Comparison of ENCODE assay signal across 1 cellular context in the genomic region with DNA sequence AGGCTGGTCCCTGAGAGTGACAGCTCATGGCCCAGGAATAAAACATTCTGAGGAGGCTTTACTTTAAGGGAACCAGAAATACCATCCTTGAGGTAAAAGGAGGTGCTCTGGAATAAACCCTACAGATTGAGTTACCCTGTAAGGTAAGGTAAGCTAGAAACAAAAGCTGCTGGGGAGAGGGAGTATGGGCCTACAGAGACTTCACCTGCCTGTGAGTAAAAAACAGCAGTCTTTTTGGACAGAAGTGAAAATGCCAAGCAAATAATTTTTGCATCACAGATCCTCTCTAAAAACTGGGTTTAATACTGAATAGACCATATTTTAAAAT.
TF ChIP-seq lines count a peak whose summit lies in the region.

No MANE protein-coding gene starts in this region.

TF ChIP-seq in GM23338, 12 proteins besides CTCF, POLR2A, EP300 and RAD21 (continued from another document):
- TF ChIP-seq, protein P1, sequence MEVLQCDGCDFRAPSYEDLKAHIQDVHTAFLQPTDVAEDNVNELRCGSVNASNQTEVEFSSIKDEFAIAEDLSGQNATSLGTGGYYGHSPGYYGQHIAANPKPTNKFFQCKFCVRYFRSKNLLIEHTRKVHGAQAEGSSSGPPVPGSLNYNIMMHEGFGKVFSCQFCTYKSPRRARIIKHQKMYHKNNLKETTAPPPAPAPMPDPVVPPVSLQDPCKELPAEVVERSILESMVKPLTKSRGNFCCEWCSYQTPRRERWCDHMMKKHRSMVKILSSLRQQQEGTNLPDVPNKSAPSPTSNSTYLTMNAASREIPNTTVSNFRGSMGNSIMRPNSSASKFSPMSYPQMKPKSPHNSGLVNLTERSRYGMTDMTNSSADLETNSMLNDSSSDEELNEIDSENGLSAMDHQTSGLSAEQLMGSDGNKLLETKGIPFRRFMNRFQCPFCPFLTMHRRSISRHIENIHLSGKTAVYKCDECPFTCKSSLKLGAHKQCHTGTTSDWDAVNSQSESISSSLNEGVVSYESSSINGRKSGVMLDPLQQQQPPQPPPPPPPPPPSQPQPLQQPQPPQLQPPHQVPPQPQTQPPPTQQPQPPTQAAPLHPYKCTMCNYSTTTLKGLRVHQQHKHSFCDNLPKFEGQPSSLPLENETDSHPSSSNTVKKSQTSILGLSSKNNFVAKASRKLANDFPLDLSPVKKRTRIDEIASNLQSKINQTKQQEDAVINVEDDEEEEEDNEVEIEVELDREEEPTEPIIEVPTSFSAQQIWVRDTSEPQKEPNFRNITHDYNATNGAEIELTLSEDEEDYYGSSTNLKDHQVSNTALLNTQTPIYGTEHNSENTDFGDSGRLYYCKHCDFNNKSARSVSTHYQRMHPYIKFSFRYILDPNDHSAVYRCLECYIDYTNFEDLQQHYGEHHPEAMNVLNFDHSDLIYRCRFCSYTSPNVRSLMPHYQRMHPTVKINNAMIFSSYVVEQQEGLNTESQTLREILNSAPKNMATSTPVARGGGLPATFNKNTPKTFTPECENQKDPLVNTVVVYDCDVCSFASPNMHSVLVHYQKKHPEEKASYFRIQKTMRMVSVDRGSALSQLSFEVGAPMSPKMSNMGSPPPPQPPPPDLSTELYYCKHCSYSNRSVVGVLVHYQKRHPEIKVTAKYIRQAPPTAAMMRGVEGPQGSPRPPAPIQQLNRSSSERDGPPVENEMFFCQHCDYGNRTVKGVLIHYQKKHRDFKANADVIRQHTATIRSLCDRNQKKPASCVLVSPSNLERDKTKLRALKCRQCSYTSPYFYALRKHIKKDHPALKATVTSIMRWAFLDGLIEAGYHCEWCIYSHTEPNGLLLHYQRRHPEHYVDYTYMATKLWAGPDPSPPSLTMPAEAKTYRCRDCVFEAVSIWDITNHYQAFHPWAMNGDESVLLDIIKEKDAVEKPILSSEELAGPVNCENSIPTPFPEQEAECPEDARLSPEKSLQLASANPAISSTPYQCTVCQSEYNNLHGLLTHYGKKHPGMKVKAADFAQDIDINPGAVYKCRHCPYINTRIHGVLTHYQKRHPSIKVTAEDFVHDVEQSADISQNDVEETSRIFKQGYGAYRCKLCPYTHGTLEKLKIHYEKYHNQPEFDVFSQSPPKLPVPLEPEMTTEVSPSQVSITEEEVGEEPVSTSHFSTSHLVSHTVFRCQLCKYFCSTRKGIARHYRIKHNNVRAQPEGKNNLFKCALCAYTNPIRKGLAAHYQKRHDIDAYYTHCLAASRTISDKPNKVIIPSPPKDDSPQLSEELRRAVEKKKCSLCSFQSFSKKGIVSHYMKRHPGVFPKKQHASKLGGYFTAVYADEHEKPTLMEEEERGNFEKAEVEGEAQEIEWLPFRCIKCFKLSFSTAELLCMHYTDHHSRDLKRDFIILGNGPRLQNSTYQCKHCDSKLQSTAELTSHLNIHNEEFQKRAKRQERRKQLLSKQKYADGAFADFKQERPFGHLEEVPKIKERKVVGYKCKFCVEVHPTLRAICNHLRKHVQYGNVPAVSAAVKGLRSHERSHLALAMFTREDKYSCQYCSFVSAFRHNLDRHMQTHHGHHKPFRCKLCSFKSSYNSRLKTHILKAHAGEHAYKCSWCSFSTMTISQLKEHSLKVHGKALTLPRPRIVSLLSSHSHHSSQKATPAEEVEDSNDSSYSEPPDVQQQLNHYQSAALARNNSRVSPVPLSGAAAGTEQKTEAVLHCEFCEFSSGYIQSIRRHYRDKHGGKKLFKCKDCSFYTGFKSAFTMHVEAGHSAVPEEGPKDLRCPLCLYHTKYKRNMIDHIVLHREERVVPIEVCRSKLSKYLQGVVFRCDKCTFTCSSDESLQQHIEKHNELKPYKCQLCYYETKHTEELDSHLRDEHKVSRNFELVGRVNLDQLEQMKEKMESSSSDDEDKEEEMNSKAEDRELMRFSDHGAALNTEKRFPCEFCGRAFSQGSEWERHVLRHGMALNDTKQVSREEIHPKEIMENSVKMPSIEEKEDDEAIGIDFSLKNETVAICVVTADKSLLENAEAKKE (CRISPR knock-in tag; IDR thresholded peaks at IDR 0.05): no peak
- no peak for TF ChIP-seq POLR2AphosphoS5 (IDR thresholded peaks at IDR 0.05; ENCODE audit: low read depth)
- TF ChIP-seq EZH2 (IDR thresholded peaks at IDR 0.05; ENCODE audit: low read depth, unreplicated experiment): no peak
- no peak for TF ChIP-seq JUNB (IDR thresholded peaks at IDR 0.05; ENCODE audit: unreplicated experiment)
- no peak for TF ChIP-seq ZNF114 (CRISPR knock-in tag; IDR thresholded peaks at IDR 0.05)
- TF ChIP-seq CREB1 (CRISPR knock-in tag; IDR thresholded peaks at IDR 0.05; ENCODE audit: low read depth): no peak
- no peak for TF ChIP-seq STAT1 (IDR thresholded peaks at IDR 0.05; ENCODE audit: unreplicated experiment)
